Comparison of ENCODE assay signal across 8 cellular contexts in the genomic region with DNA sequence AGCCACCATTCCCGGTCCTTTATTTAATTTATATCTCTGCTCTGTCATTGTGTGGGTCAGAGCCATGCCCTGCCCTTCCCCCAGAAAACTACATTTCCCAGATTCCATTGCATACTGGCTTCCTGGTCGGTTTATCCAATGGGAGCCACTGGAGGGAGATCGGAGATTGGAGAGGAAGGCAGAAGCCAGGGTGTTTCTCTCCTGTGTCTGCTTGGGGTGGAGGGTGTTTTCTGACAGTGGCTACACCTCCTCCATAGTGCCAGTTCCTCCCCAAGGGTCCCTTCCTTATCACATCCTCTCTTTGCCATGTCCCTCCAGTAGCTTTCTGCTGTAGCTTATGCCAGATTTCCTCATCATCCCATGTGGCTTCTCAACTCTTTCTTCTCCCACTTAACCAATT.
DNase-seq lines count a peak whose midpoint lies in the region; ATAC-seq and TF ChIP-seq lines count a peak whose summit lies in the region.

No MANE protein-coding gene starts in this region.

- H3K27ac ChIP-seq in DND-41 (ENCODE audit: low read length) (no peak overlapping the region), MM.1S (ENCODE audit: low read length) (no peak overlapping the region)

- H3K4me2 ChIP-seq in DND-41 (ENCODE audit: insufficient read depth, low read length) (no peak overlapping the region), MM.1S (ENCODE audit: low read depth, low read length) (no peak overlapping the region)

- H3K4me3 ChIP-seq in DND-41 (ENCODE audit: low read depth in 1 of 2, low read length in 2 of 2): no peak overlapping the region
- no peak overlapping the region for H3K4me3 ChIP-seq in MM.1S (ENCODE audit: low read length)

- no peaks in the 10 kb centered on the region for H3K36me3 ChIP-seq in DND-41 (ENCODE audit: insufficient read depth, low read length)
- no peaks in the 10 kb centered on the region for H3K36me3 ChIP-seq in MM.1S (replicated peaks; ENCODE audit: insufficient read depth, low read length)

- no peaks in the 10 kb centered on the region for H4K20me1 ChIP-seq in DND-41 (ENCODE audit: insufficient read depth, low read length)
- no peaks in the 10 kb centered on the region for H4K20me1 ChIP-seq in MM.1S (ENCODE audit: insufficient read depth, low read length)

- H3F3A ChIP-seq in MM.1S (ENCODE audit: insufficient read depth, low read length): no peaks in the 10 kb centered on the region

- H3K79me2 ChIP-seq in DND-41 (ENCODE audit: insufficient read depth, low read length) (no peaks in the 10 kb centered on the region), MM.1S (ENCODE audit: low read length) (no peaks in the 10 kb centered on the region)

- H2AFZ ChIP-seq in DND-41 (ENCODE audit: low read depth, low read length): peak overlapping the region; percentile 32; the same call in 1 of the 2 replicates
- 0 out of 2 replicates have a peak overlapping the region, but pooled peaks have one; percentile 17 for H2AFZ ChIP-seq in MM.1S (ENCODE audit: low read length)

- H3K27me3 ChIP-seq in DND-41 (ENCODE audit: insufficient read depth, low read length, poor library complexity) (peaks cover 3% of the 10 kb centered on the region), MM.1S (replicated peaks; ENCODE audit: insufficient read depth, low read length) (peaks cover 59% of the 10 kb centered on the region)

- no peaks in the 10 kb centered on the region for H3K9me2 ChIP-seq in MM.1S (replicated peaks; ENCODE audit: insufficient read depth, low read length)

- no peak for TF ChIP-seq CTCF in DND-41 (IDR thresholded peaks at IDR 0.05; ENCODE audit: borderline replicate concordance, extremely low read depth, low read length, poor library complexity, severe bottlenecking)
- TF ChIP-seq CTCF in MM.1S (IDR thresholded peaks at IDR 0.05; ENCODE audit: low read length): no peak

- ATAC-seq in DND-41 (ENCODE audit: insufficient read depth, low read depth): peak; percentile 61
- no peak for ATAC-seq in GM19324 (IDR thresholded peaks at IDR 0.05; ENCODE audit: low FRiP score, unreplicated experiment)

- H3K4me1 ChIP-seq in DND-41 (ENCODE audit: insufficient read depth, low read length): peaks cover 10% of the 10 kb centered on the region
- H3K4me1 ChIP-seq in MM.1S (ENCODE audit: low read length): no peaks in the 10 kb centered on the region

- no peak overlapping the region for H3K9ac ChIP-seq in DND-41 (ENCODE audit: low read depth, low read length)
- no peak overlapping the region for H3K9ac ChIP-seq in MM.1S (ENCODE audit: low read length)

- no peaks in the 10 kb centered on the region for H3K9me3 ChIP-seq in DND-41 (ENCODE audit: insufficient read depth, low read length, severe bottlenecking)
- H3K9me3 ChIP-seq in MM.1S (replicated peaks; ENCODE audit: insufficient read depth, low read length): no peaks in the 10 kb centered on the region

- DNase-seq in DND-41: peak; percentile 30
- no peak for DNase-seq in MM.1S
- peak; percentile 30 for DNase-seq in UCSD-AML1 (lab: John Stamatoyannopoulos, UW; ENCODE audit: unreplicated experiment)
- peak; percentile 93 for DNase-seq in hepatic stellate cell (ENCODE audit: low spot score)
- DNase-seq in dedifferentiated amniotic fluid mesenchymal stem cell (ENCODE audit: extremely low spot score): no peak
- no peak for DNase-seq in NCI-H510A treated with DMSO at 0.1 percent for 48 hours (lab: John Stamatoyannopoulos, UW)
- DNase-seq in cerebellar nuclear complex (lab: John Stamatoyannopoulos, UW): no peak

Comparison
In these comparisons a context has a peak if more than half of its experiments do, and no peak if none do; other contexts are left out.
1. DNase-seq: peak in DND-41 (single experiment), UCSD-AML1 (single experiment) and hepatic stellate cell (single experiment); none in MM.1S (single experiment), dedifferentiated amniotic fluid mesenchymal stem cell (single experiment), NCI-H510A treated with DMSO at 0.1 percent for 48 hours (single experiment) and cerebellar nuclear complex (0 of 2).